ENCODE assay signal across 9 cellular contexts in genomic region chr4:48290146-48290772, GRCh38. TPM values are rescaled to one million over a fixed set of nuclear protein-coding genes. Genes with fewer than 3 reads are reported as not detected.
DNase-seq lines count a peak whose midpoint lies in the region; ATAC-seq, FAIRE-seq and TF ChIP-seq lines count a peak whose summit lies in the region.
"Had no signal": no experiment of that assay in that cellular context is flagged by ENCODE, and none has a peak within 500 bp of the region (broad histone marks: within the 10 kb centered on the region; RNA-seq: fewer than 3 reads in every experiment).

No MANE protein-coding gene starts in this region.

- H3K9me3 ChIP-seq in GM23248 (ENCODE audit: low read depth) (no peaks in the 10 kb centered on the region), keratinocyte (ENCODE audit: control insufficient read depth, low read depth, low read length) (no peaks in the 10 kb centered on the region)

- H4K20me1 ChIP-seq in GM23248 (ENCODE audit: insufficient read depth): no peaks in the 10 kb centered on the region
- no peaks in the 10 kb centered on the region for H4K20me1 ChIP-seq in keratinocyte (ENCODE audit: control insufficient read depth, extremely low read depth, insufficient read depth, low read length)

- TF ChIP-seq CTCF in keratinocyte (optimal IDR thresholded peaks at IDR 0.05 in 1 of 3, IDR thresholded peaks at IDR 0.05 in 1 of 3, conservative IDR thresholded peaks at IDR 0.05 in 1 of 3; ENCODE audit: extremely low read depth in 1 of 3, insufficient read depth in 2 of 3, low read length in 3 of 3): peak; percentile 64 to 78 (median 72)

- H3K4me2 ChIP-seq in GM23248 (ENCODE audit: unreplicated experiment) (no peak overlapping the region), keratinocyte (ENCODE audit: control insufficient read depth, extremely low read depth, insufficient read depth, low read depth, low read length) (no peak overlapping the region)

- DNase-seq in CD1c-positive myeloid dendritic cell (ENCODE audit: extremely low spot score): peak; percentile 30
- peak; percentile 52 for DNase-seq in GM23248
- DNase-seq in keratinocyte (ENCODE audit: low read depth, low spot score): no peak
- no peak for DNase-seq in cerebellum (ENCODE audit: low spot score)

- no peak overlapping the region for H3K4me3 ChIP-seq in GM23248
- H3K4me3 ChIP-seq in keratinocyte (ENCODE audit: control insufficient read depth in 2 of 3, extremely low read depth in 1 of 3, insufficient read depth in 2 of 3, low read depth in 1 of 3, low read length in 3 of 3): no peak overlapping the region
- H3K4me3 ChIP-seq: thoracic aorta had no signal

- H2AFZ ChIP-seq in GM23248 (no peak overlapping the region), keratinocyte (ENCODE audit: control insufficient read depth, low read length) (no peak overlapping the region)

- WGBS in GM23248 (ENCODE audit: low coverage in 1 of 2, low lambda C conversion rate in 2 of 2, missing lambda C conversion rate in 2 of 2), 2 experiments: 20 to 23% methylated on average over 5 of the region's 5 CpGs

- no peak for TF ChIP-seq POLR2A in GM18505 (IDR thresholded peaks at IDR 0.05; ENCODE audit: borderline replicate concordance, extremely low read depth, insufficient read depth, insufficient read length)

- peak; percentile 65; the same call in 2 of the 3 replicates for ATAC-seq in SK-N-SH treated with all-trans-retinoic acid at 6 μM for 48 hours
- ATAC-seq in HG03108 (IDR thresholded peaks at IDR 0.05; ENCODE audit: unreplicated experiment): no peak
- no peak for ATAC-seq in GM18505 (IDR thresholded peaks at IDR 0.05; ENCODE audit: unreplicated experiment)
- no peak for ATAC-seq in HG03342 (IDR thresholded peaks at IDR 0.05; ENCODE audit: unreplicated experiment)

- H3K36me3 ChIP-seq in GM23248 (ENCODE audit: low read depth): no peaks in the 10 kb centered on the region
- H3K36me3 ChIP-seq in keratinocyte (ENCODE audit: control insufficient read depth in 2 of 2, extremely low read depth in 1 of 2, insufficient read depth in 2 of 2, low read length in 2 of 2): no peaks in the 10 kb centered on the region
- H3K36me3 ChIP-seq: thoracic aorta had no signal

- in situ Hi-C loops in GM23248 (cut with MboI): no loop called here

- FAIRE-seq in keratinocyte (lab: Jason Lieb, UNC): no peak

- H3K79me2 ChIP-seq in GM23248 (ENCODE audit: insufficient read depth): no peaks in the 10 kb centered on the region
- no peaks in the 10 kb centered on the region for H3K79me2 ChIP-seq in keratinocyte (ENCODE audit: control insufficient read depth, insufficient read depth, low read length)

- no peaks in the 10 kb centered on the region for H3K9me2 ChIP-seq in GM23248 (ENCODE audit: insufficient read depth)

- no peaks in the 10 kb centered on the region for H3F3A ChIP-seq in GM23248 (ENCODE audit: insufficient read depth)

- H3K27me3 ChIP-seq in GM23248 (replicated peaks; ENCODE audit: insufficient read depth) (0 out of 2 replicates have a peak, but pooled peaks cover 5% of the 10 kb centered on the region), keratinocyte (ENCODE audit: control insufficient read depth, extremely low read depth, insufficient read depth, low read length) (no peaks in the 10 kb centered on the region)

- H3K4me1 ChIP-seq in GM23248 (ENCODE audit: insufficient read depth) (0 out of 2 replicates have a peak, but pooled peaks cover under 1% of the 10 kb centered on the region), keratinocyte (ENCODE audit: control insufficient read depth, extremely low read depth, insufficient read depth, low read length) (no peaks in the 10 kb centered on the region)

- dilution Hi-C loops in keratinocyte (cut with MboI; ENCODE audit: extremely low pct_ligation_motif_present, low sequenced_read_pairs): no loop called here

- H3K27ac ChIP-seq in GM23248 (no peak overlapping the region), keratinocyte (ENCODE audit: control insufficient read depth, insufficient read depth, low read length) (no peak overlapping the region)
- H3K27ac ChIP-seq: thoracic aorta had no signal

- no peaks in the 10 kb centered on the region for H3K9me1 ChIP-seq in keratinocyte (ENCODE audit: control insufficient read depth, extremely low read depth, insufficient read depth, low read length)

- no peak overlapping the region for H3K9ac ChIP-seq in GM23248
- H3K9ac ChIP-seq in keratinocyte (ENCODE audit: control insufficient read depth, extremely low read depth, insufficient read depth, low read length): no peak overlapping the region

TF ChIP-seq in SK-N-SH treated with all-trans-retinoic acid at 6 μM for 48 hours, 23 proteins besides CTCF, POLR2A, EP300 and RAD21:
- no peak for TF ChIP-seq ESRRG (CRISPR knock-in tag; IDR thresholded peaks at IDR 0.05)
- TF ChIP-seq CREB5 (CRISPR knock-in tag; IDR thresholded peaks at IDR 0.05; ENCODE audit: low read depth): no peak
- no peak for TF ChIP-seq ZNF565 (CRISPR knock-in tag; conservative IDR thresholded peaks at IDR 0.05; ENCODE audit: low read depth)
- no peak for TF ChIP-seq PATZ1 (CRISPR knock-in tag; IDR thresholded peaks at IDR 0.05; ENCODE audit: borderline replicate concordance)
- TF ChIP-seq SNAI2 (CRISPR knock-in tag; IDR thresholded peaks at IDR 0.05): no peak
- TF ChIP-seq GLIS3 (CRISPR knock-in tag; IDR thresholded peaks at IDR 0.05): no peak
- no peak for TF ChIP-seq OSR1 (CRISPR knock-in tag; IDR thresholded peaks at IDR 0.05)
TF ChIP-seq in SK-N-SH treated with all-trans-retinoic acid at 6 μM for 48 hours: peak in this region for 0.

RNA-seq across cellular contexts. Expression of gene TEC, which starts 20.6 kb away (rescaled TPM):
- total RNA-seq in GM23248 (2014; rRNA removed; shearing (Covaris generic)): not detected in 2 replicates
- polyA plus RNA-seq in GM23248 (2016; fragmentation: Nextera tagmentation; extraction: Ambion mirVana): 0.28 TPM in 1 of 2 replicates, not detected in the other
- polyA plus RNA-seq in keratinocyte: 0.20 to 0.39 TPM (median 0.26 TPM) in 3 replicates
- polyA plus RNA-seq in keratinocyte (2011; ENCODE audit: low read depth): 3.4 TPM
- 0.27 and 0.30 TPM in 2 replicates for polyA plus RNA-seq in keratinocyte (2011; cell fraction: cytosol; rRNA removed)
- polyA plus RNA-seq in keratinocyte (2011; cell fraction: nucleus; rRNA removed): 0.61 and 0.89 TPM in 2 replicates
- polyA plus RNA-seq in keratinocyte (2012; ENCODE audit: low replicate concordance): 0.25 and 2.6 TPM in 2 replicates
- 0.82 to 1.6 TPM in 2 of 3 replicates, not detected in the other for polyA minus RNA-seq in keratinocyte
- not detected for polyA minus RNA-seq in keratinocyte (2011; cell fraction: cytosol; rRNA and poly(A)+ RNA removed)
- polyA minus RNA-seq in keratinocyte (2011; cell fraction: nucleus; rRNA and poly(A)+ RNA removed): 0.53 and 2.8 TPM in 2 replicates
- 0.73 TPM for total RNA-seq in cerebellum

RNA-seq across cellular contexts. Expression of gene SLAIN2, which starts 51.1 kb away (rescaled TPM):
- 60.4 and 98.3 TPM in 2 replicates for total RNA-seq in GM23248 (2014; rRNA removed; shearing (Covaris generic))
- polyA plus RNA-seq in GM23248 (2016; fragmentation: Nextera tagmentation; extraction: Ambion mirVana): 41.9 and 46.2 TPM in 2 replicates
- 57.0 to 72.4 TPM (median 69.1 TPM) in 3 replicates for polyA plus RNA-seq in keratinocyte
- polyA plus RNA-seq in keratinocyte (2011; ENCODE audit: low read depth): 165 TPM
- polyA plus RNA-seq in keratinocyte (2011; cell fraction: cytosol; rRNA removed): 66.9 and 127 TPM in 2 replicates
- polyA plus RNA-seq in keratinocyte (2011; cell fraction: nucleus; rRNA removed): 86.3 and 92.6 TPM in 2 replicates
- 61.0 and 120 TPM in 2 replicates for polyA plus RNA-seq in keratinocyte (2012; ENCODE audit: low replicate concordance)
- 45.3 to 69.1 TPM (median 46.9 TPM) in 3 replicates for polyA minus RNA-seq in keratinocyte
- 22.8 TPM for polyA minus RNA-seq in keratinocyte (2011; cell fraction: cytosol; rRNA and poly(A)+ RNA removed)
- 28.4 and 62.3 TPM in 2 replicates for polyA minus RNA-seq in keratinocyte (2011; cell fraction: nucleus; rRNA and poly(A)+ RNA removed)
- 85.7 TPM for total RNA-seq in cerebellum

Comparison
In these comparisons a context has a peak if more than half of its experiments do, and no peak if none do; other contexts are left out.
1. DNase-seq: peak in CD1c-positive myeloid dendritic cell (single experiment) and GM23248 (single experiment); none in keratinocyte (single experiment) and cerebellum (single experiment).